ENCODE assay signal across 8 cellular contexts in the genomic region with DNA sequence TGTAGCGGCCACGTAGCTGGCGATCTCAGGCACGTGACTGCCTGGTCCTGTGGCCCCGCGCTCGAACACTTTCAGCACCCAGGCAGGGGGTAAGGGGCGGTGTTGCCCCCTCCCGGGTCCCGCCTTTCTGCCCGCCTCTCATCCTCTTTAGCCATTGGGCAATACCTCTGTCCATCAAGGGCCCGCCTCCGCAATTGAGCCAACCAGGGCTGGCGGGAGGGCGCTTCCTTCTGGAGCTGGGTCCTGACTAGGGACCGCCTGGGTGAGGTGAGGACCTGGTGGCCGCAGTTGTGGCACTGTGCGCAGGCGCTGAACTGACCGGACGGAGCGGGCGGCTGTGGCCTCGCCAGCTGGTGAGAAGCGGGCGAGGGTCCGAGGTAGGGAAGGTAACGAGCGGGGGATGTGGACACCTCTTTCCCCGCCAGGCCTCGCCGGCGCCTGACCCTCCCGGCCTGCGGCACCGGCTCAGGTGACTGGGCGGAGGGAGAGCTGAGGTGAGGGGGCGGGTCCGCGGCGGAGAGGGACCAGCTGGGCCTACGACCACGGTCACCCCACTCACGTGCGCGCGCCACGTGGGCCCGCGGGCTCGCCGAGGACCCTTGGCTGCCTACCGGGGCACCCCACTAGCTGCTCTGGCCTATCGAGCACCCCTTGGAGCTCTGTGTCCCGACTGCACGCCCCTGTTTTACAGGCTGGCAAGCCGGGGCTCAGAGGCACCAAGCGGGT.
DNase-seq lines count a peak whose midpoint lies in the region; ATAC-seq, FAIRE-seq and TF ChIP-seq lines count a peak whose summit lies in the region.

A gene with protein sequence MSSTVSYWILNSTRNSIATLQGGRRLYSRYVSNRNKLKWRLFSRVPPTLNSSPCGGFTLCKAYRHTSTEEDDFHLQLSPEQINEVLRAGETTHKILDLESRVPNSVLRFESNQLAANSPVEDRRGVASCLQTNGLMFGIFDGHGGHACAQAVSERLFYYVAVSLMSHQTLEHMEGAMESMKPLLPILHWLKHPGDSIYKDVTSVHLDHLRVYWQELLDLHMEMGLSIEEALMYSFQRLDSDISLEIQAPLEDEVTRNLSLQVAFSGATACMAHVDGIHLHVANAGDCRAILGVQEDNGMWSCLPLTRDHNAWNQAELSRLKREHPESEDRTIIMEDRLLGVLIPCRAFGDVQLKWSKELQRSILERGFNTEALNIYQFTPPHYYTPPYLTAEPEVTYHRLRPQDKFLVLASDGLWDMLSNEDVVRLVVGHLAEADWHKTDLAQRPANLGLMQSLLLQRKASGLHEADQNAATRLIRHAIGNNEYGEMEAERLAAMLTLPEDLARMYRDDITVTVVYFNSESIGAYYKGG (plus strand): TSS at position 228 of the 726 bp plus-strand sequence. CDS start 3,770 bp downstream, outside the sequence.

- H3K4me3 ChIP-seq in astrocyte of the spinal cord (ENCODE audit: low read depth, low read length) = peak within 1 kb of the TSS; percentile 85

- peak; percentile 89 to 90 for DNase-seq in NCI-H1930 (lab: John Stamatoyannopoulos, UW)
- peak; percentile 84 for DNase-seq in T1000 (lab: John Stamatoyannopoulos, UW)
- peak; percentile 93 for DNase-seq in astrocyte of the spinal cord (ENCODE audit: low read depth, low spot score)
- peak; percentile 91 to 94 for DNase-seq in hippocampal formation (lab: John Stamatoyannopoulos, UW)
- DNase-seq in retina = peak; percentile 97
- DNase-seq in D721Med (ENCODE audit: insufficient read length, low spot score) = no peak

- TF ChIP-seq CTCF in astrocyte of the spinal cord (IDR thresholded peaks at IDR 0.05; ENCODE audit: low read depth, low read length) (no peak), D721Med (IDR thresholded peaks at IDR 0.05; ENCODE audit: insufficient read depth, missing control alignments) (no peak)

- ATAC-seq in GM18511 (IDR thresholded peaks at IDR 0.05; ENCODE audit: unreplicated experiment) (peak; percentile 97), HG02973 (IDR thresholded peaks at IDR 0.05; ENCODE audit: unreplicated experiment) (peak; percentile 92)

- FAIRE-seq in D721Med (lab: Jason Lieb, UNC) = no peak

- in situ Hi-C loops in astrocyte of the spinal cord (cut with HindIII; ENCODE audit: low sequenced_read_pairs) = no loop called here
